ENCODE assay signal across 17 cellular contexts in the genomic region with DNA sequence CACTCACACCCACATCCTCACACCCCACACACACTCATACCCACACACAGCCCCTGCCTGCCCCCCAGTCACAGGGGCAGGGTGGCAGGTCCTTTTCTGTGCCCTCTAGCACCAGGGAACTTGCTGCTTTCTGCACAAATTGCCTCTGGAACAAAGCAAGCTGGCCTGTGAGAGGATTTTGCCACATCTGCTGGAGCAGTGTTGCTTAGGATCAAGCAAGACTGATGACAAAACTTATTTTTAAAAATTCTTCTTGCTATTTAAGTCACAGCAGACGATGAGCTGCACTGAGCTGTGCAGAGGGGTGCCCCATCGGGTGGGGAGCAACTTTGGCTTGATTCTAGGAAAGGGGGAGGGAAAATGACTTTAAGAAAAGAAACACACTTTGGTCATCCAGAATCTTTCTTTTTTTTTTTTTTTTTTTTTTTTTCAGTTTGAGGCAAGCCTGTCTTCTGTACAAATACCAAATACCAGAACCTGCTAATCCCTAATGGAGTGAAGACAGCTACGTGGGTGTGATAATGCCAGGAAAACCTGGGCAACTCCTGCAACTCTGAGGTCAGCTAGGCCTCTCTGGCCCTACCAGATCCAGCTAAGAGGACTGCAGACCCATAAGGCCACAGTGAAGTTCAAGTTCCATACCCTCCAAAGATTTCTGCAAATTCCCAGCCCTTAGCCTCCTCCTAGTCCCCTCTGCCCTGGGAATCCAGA.
DNase-seq lines count a peak whose midpoint lies in the region; ATAC-seq and TF ChIP-seq lines count a peak whose summit lies in the region.
"Had no signal": no experiment of that assay in that cellular context is flagged by ENCODE, and none has a peak within 500 bp of the region (broad histone marks: within the 10 kb centered on the region; RNA-seq: fewer than 3 reads in every experiment).

No MANE protein-coding gene starts in this region.

- H3K4me1 ChIP-seq in ascending aorta, result peaks cover 5 to 23% of the 10 kb centered on the region in 2 donors
- peaks cover 30 to 38% of the 10 kb centered on the region in 2 donors for H3K4me1 ChIP-seq in thyroid gland
- H3K4me1 ChIP-seq: BLaER1, Caco-2 had no signal

- TF ChIP-seq CTCF in ascending aorta (IDR thresholded peaks at IDR 0.05) (no peak), thyroid gland (IDR thresholded peaks at IDR 0.05) (no peak)

- intact Hi-C loops in Right ventricle myocardium superior (cut with DNase I) (no loop called here), Right ventricle myocardium inferior (cut with DNase I) (loop anchor here (10.0 kb wide), 1 partner anchor 179 kb away; no protein-coding TSS in a partner anchor), ascending aorta (cut with DNase I) (loop anchor here (2.0 kb wide), 1 partner anchor 15 kb away; no protein-coding TSS in a partner anchor), thyroid gland (cut with DNase I) (no loop called here)

- no peak for DNase-seq in Right ventricle myocardium superior
- no peak for DNase-seq in Right ventricle myocardium inferior (ENCODE audit: missing footprints)
- DNase-seq in ascending aorta (ENCODE audit: low spot score in 2 of 2), result no peak
- peak; percentile 38 for DNase-seq in islet precursor cell
- DNase-seq in thyroid gland, result no peak
- DNase-seq in H7, result no peak
- DNase-seq in NCI-H226, result no peak
- DNase-seq in activated naive CD4-positive, alpha-beta T cell (lab: John Stamatoyannopoulos, UW), result no peak
- DNase-seq: 8988T; AML-193; Caco-2; CD8-positive, alpha-beta memory T cell; DND-41; GF-D8; HCEC 1CT; HFFc6 had no signal

- 50 to 55% methylated on average over 3 of the region's 3 CpGs for WGBS in thyroid gland, 2 donors

- H3K36me3 ChIP-seq in ascending aorta (no peaks in the 10 kb centered on the region), thyroid gland (no peaks in the 10 kb centered on the region), H7 (replicated peaks; ENCODE audit: control insufficient read depth, insufficient read depth, low read length) (no peaks in the 10 kb centered on the region)
- H3K36me3 ChIP-seq: BLaER1 had no signal

- no peaks in the 10 kb centered on the region for H3K27me3 ChIP-seq in ascending aorta
- H3K27me3 ChIP-seq in thyroid gland, result no peaks in the 10 kb centered on the region
- no peaks in the 10 kb centered on the region; the same call in 1 of the 2 replicates for H3K27me3 ChIP-seq in H7 (ENCODE audit: control insufficient read depth, insufficient read depth, low read length)
- H3K27me3 ChIP-seq: BLaER1 had no signal

- TF ChIP-seq POLR2A in thyroid gland (IDR thresholded peaks at IDR 0.05), result no peak

- ATAC-seq in Right ventricle myocardium superior (ENCODE audit: poor library complexity), result peak; percentile 37
- no peak for ATAC-seq in Right ventricle myocardium inferior

- H3K27ac ChIP-seq in ascending aorta, result peak overlapping the region; percentile 17 to 45
- H3K27ac ChIP-seq in thyroid gland, result peak overlapping the region; percentile 30 to 89 (median 89)
- H3K27ac ChIP-seq: BLaER1 had no signal

- H3K9me3 ChIP-seq in ascending aorta (no peaks in the 10 kb centered on the region), thyroid gland (no peaks in the 10 kb centered on the region)
- H3K9me3 ChIP-seq: BLaER1, Caco-2 had no signal

- H3K4me3 ChIP-seq in ascending aorta (no peak overlapping the region), thyroid gland (replicated peaks in 1 of 3) (no peak overlapping the region), H7 (ENCODE audit: insufficient read depth, low read depth, low read length) (no peak overlapping the region)
- H3K4me3 ChIP-seq: BLaER1 had no signal

Comparison
In these comparisons a context has a peak if more than half of its experiments do, and no peak if none do; other contexts are left out.
1. intact Hi-C loops: an anchor here in Right ventricle myocardium inferior (10.0 kb wide) and ascending aorta (2.0 kb wide); none called in Right ventricle myocardium superior and thyroid gland.